In genomic region chr16:2473999-2474876, GRCh38 we compare ENCODE assay signal across 8 cellular contexts. TPM values are rescaled to one million over a fixed set of nuclear protein-coding genes. Genes with fewer than 3 reads are reported as not detected.
DNase-seq lines count a peak whose midpoint lies in the region; ATAC-seq and TF ChIP-seq lines count a peak whose summit lies in the region.

No MANE protein-coding gene starts in this region.

- intact Hi-C loops in activated naive CD4-positive, alpha-beta T cell treated with anti-CD3 and anti-CD28 coated beads for 36 hours (cut with micrococcal nuclease), result loop anchor here (1.0 to 5.0 kb wide), 3 partner anchors 13 to 47 kb away; partner anchors contain the start of genes CCNF and TEDC2
- intact Hi-C loops in vagina (cut with DNase I), result no loop called here

- H3K36me3 Mint-ChIP-seq in activated naive CD4-positive, alpha-beta T cell treated with anti-CD3 and anti-CD28 coated beads for 36 hours (ENCODE audit: low read depth), result no peaks in the 10 kb centered on the region
- H3K36me3 Mint-ChIP-seq in glutamatergic neuron (ENCODE audit: unreplicated experiment) (no peaks in the 10 kb centered on the region), osteocyte (ENCODE audit: unreplicated experiment) (no peaks in the 10 kb centered on the region)

- ATAC-seq in HG02852 (IDR thresholded peaks at IDR 0.05; ENCODE audit: unreplicated experiment) (peak; percentile 24), GM21576 (IDR thresholded peaks at IDR 0.05; ENCODE audit: unreplicated experiment) (no peak)

- H3K4me3 Mint-ChIP-seq in activated naive CD4-positive, alpha-beta T cell treated with anti-CD3 and anti-CD28 coated beads for 36 hours, result peak overlapping the region; percentile 77
- H3K4me3 Mint-ChIP-seq in glutamatergic neuron (ENCODE audit: unreplicated experiment), result peak overlapping the region; percentile 71
- peak overlapping the region; percentile 76 for H3K4me3 Mint-ChIP-seq in osteocyte (ENCODE audit: unreplicated experiment)

- H3K27me3 ChIP-seq in GM06990 (replicated peaks; ENCODE audit: control insufficient read depth, insufficient read depth, low read length), result no peaks in the 10 kb centered on the region; the same call in 1 of the 2 replicates
- peaks cover 4% of the 10 kb centered on the region for H3K27me3 ChIP-seq in vagina

- H3K4me3 ChIP-seq in GM06990 (replicated peaks; ENCODE audit: low read depth, low read length) (peak overlapping the region; percentile 78), vagina (peak overlapping the region; percentile 56 to 67)

- H3K4me1 ChIP-seq in vagina, result peaks cover 51% of the 10 kb centered on the region

- DNase-seq in GM06990 (ENCODE audit: extremely low read depth, insufficient read length), result peak; percentile 77
- DNase-seq in RPMI7951 (ENCODE audit: low read depth), result peak; percentile 36
- peak; percentile 60 for DNase-seq in activated naive CD4-positive, alpha-beta T cell treated with anti-CD3 and anti-CD28 coated beads for 36 hours
- DNase-seq in glutamatergic neuron, result peak; percentile 63
- DNase-seq in osteocyte (ENCODE audit: extremely low spot score, unreplicated experiment), result no peak
- DNase-seq in vagina (ENCODE audit: extremely low spot score in 2 of 2), result no peak

- H3K4me1 Mint-ChIP-seq in activated naive CD4-positive, alpha-beta T cell treated with anti-CD3 and anti-CD28 coated beads for 36 hours (ENCODE audit: low read depth), result peaks cover 21% of the 10 kb centered on the region
- H3K4me1 Mint-ChIP-seq in glutamatergic neuron (ENCODE audit: low read depth, unreplicated experiment) (peaks cover 19% of the 10 kb centered on the region), osteocyte (ENCODE audit: unreplicated experiment) (peaks cover 41% of the 10 kb centered on the region)

- no peak for TF ChIP-seq POLR2A in vagina (IDR thresholded peaks at IDR 0.05)

- H3K27me3 Mint-ChIP-seq in activated naive CD4-positive, alpha-beta T cell treated with anti-CD3 and anti-CD28 coated beads for 36 hours (ENCODE audit: low read depth), result peaks cover 24% of the 10 kb centered on the region
- peaks cover 15% of the 10 kb centered on the region for H3K27me3 Mint-ChIP-seq in glutamatergic neuron (ENCODE audit: unreplicated experiment)
- no peaks in the 10 kb centered on the region for H3K27me3 Mint-ChIP-seq in osteocyte (ENCODE audit: unreplicated experiment)

- CTCF ChIA-PET in activated naive CD4-positive, alpha-beta T cell treated with anti-CD3 and anti-CD28 coated beads for 36 hours (lab: Charles Lee), result interaction anchor here (0.6 kb wide), 1 partner anchor 39 kb away, joined by 3 read pairs; no protein-coding TSS in a partner anchor

- H3K27ac ChIP-seq in vagina, result peak overlapping the region; percentile 79

- no peaks in the 10 kb centered on the region for H3K9me3 ChIP-seq in vagina

- H3K9me3 Mint-ChIP-seq in activated naive CD4-positive, alpha-beta T cell treated with anti-CD3 and anti-CD28 coated beads for 36 hours, result no peaks in the 10 kb centered on the region
- H3K9me3 Mint-ChIP-seq in glutamatergic neuron (ENCODE audit: unreplicated experiment) (peaks cover 12% of the 10 kb centered on the region), osteocyte (ENCODE audit: unreplicated experiment) (no peaks in the 10 kb centered on the region)

- H3K27ac Mint-ChIP-seq in activated naive CD4-positive, alpha-beta T cell treated with anti-CD3 and anti-CD28 coated beads for 36 hours, result no peak overlapping the region
- H3K27ac Mint-ChIP-seq in glutamatergic neuron (ENCODE audit: unreplicated experiment) (no peak overlapping the region), osteocyte (ENCODE audit: unreplicated experiment) (peak overlapping the region; percentile 64)

- no peaks in the 10 kb centered on the region for H3K36me3 ChIP-seq in GM06990 (ENCODE audit: control insufficient read depth, insufficient read depth, low read length)
- no peaks in the 10 kb centered on the region for H3K36me3 ChIP-seq in vagina

- TF ChIP-seq CTCF in GM06990 (IDR thresholded peaks at IDR 0.05; ENCODE audit: insufficient read depth, low read length, poor library complexity, severe bottlenecking) (no peak), glutamatergic neuron (IDR thresholded peaks at IDR 0.05; ENCODE audit: partially characterized antibody, unreplicated experiment) (peak; percentile 3), osteocyte (IDR thresholded peaks at IDR 0.05) (peak; percentile 52), vagina (IDR thresholded peaks at IDR 0.05) (no peak)

RNA-seq across cellular contexts. Expression of gene TBC1D24, which starts 0.7 kb away (rescaled TPM):
- 4.4 and 5.1 TPM in 2 replicates for total RNA-seq in RPMI7951 (2014; rRNA removed; shearing (Covaris generic))
- 1 to 10 TPM; 8.1 to 8.6 TPM for total RNA-seq in activated naive CD4-positive, alpha-beta T cell treated with anti-CD3 and anti-CD28 coated beads for 36 hours
- total RNA-seq in glutamatergic neuron (ENCODE audit: unreplicated experiment), result 58.4 TPM
- total RNA-seq in osteocyte, result 15.4 and 17.4 TPM in 2 replicates
- 9.6 TPM for total RNA-seq in vagina

RNA-seq across cellular contexts. Expression of gene NTN3, which starts 3.1 kb away (rescaled TPM):
- not detected in 2 replicates for total RNA-seq in RPMI7951 (2014; rRNA removed; shearing (Covaris generic))
- not detected for total RNA-seq in activated naive CD4-positive, alpha-beta T cell treated with anti-CD3 and anti-CD28 coated beads for 36 hours
- total RNA-seq in glutamatergic neuron (ENCODE audit: unreplicated experiment) (5.4 TPM), osteocyte (1.4 and 1.8 TPM in 2 replicates), vagina (not detected)

RNA-seq across cellular contexts. Expression of gene TEDC2, which starts 14.3 kb away (rescaled TPM):
- 10.2 and 21.7 TPM in 2 replicates for total RNA-seq in RPMI7951 (2014; rRNA removed; shearing (Covaris generic))
- 10 to 100 TPM; 24.2 to 24.8 TPM for total RNA-seq in activated naive CD4-positive, alpha-beta T cell treated with anti-CD3 and anti-CD28 coated beads for 36 hours
- total RNA-seq in glutamatergic neuron (ENCODE audit: unreplicated experiment), result 21.1 TPM
- total RNA-seq in osteocyte, result 4.4 and 6.7 TPM in 2 replicates
- 2.5 TPM for total RNA-seq in vagina

RNA-seq across cellular contexts. Expression of gene ATP6V0C, which starts 39.5 kb away (rescaled TPM):
- total RNA-seq in RPMI7951 (2014; rRNA removed; shearing (Covaris generic)), result 30.0 and 31.5 TPM in 2 replicates
- 10 to 100 TPM; 81.9 TPM for total RNA-seq in activated naive CD4-positive, alpha-beta T cell treated with anti-CD3 and anti-CD28 coated beads for 36 hours
- total RNA-seq in glutamatergic neuron (ENCODE audit: unreplicated experiment), result 274 TPM
- 208 and 211 TPM in 2 replicates for total RNA-seq in osteocyte
- total RNA-seq in vagina, result 133 TPM

RNA-seq across cellular contexts. Expression of gene CCNF, which starts 45.0 kb away (rescaled TPM):
- 37.4 and 38.3 TPM in 2 replicates for total RNA-seq in RPMI7951 (2014; rRNA removed; shearing (Covaris generic))
- total RNA-seq in activated naive CD4-positive, alpha-beta T cell treated with anti-CD3 and anti-CD28 coated beads for 36 hours, result 10 to 100 TPM; 73.5 to 74.5 TPM
- total RNA-seq in glutamatergic neuron (ENCODE audit: unreplicated experiment) (26.4 TPM), osteocyte (8.0 and 10.0 TPM in 2 replicates), vagina (2.5 TPM)

Comparison
In these comparisons a context has a peak if more than half of its experiments do, and no peak if none do; other contexts are left out.
1. DNase-seq: peak in GM06990 (single experiment), RPMI7951 (single experiment), activated naive CD4-positive, alpha-beta T cell treated with anti-CD3 and anti-CD28 coated beads for 36 hours (single experiment) and glutamatergic neuron (single experiment); none in osteocyte (single experiment) and vagina (0 of 2).
2. CTCF ChIP-seq: peak in glutamatergic neuron (single experiment) and osteocyte (single experiment); none in GM06990 (single experiment) and vagina (0 of 3).
3. Peak in every context shown above with its lines, with median percentiles within 50 percentile points of each other: H3K4me3 Mint-ChIP-seq.